In genomic region chr1:86714561-86715244, GRCh38 we compare ENCODE assay signal across 10 cellular contexts. TPM values are rescaled to one million over a fixed set of nuclear protein-coding genes. Genes with fewer than 3 reads are reported as not detected.
DNase-seq lines count a peak whose midpoint lies in the region; ATAC-seq, FAIRE-seq and TF ChIP-seq lines count a peak whose summit lies in the region.
"Had no signal": no experiment of that assay in that cellular context is flagged by ENCODE, and none has a peak within 500 bp of the region (broad histone marks: within the 10 kb centered on the region; RNA-seq: fewer than 3 reads in every experiment).

No MANE protein-coding gene starts in this region.

- H2BK20ac ChIP-seq in IMR-90 (ENCODE audit: low read depth, low read length): no peak overlapping the region

- H2BK5ac ChIP-seq in IMR-90 (ENCODE audit: low read depth, low read length, poor library complexity, severe bottlenecking): no peak overlapping the region

- 86% methylated on average over 1 of the region's 3 CpGs; no CpG with 5 or more reads in 1 of the 2 experiments for WGBS in IMR-90 (ENCODE audit: extremely low coverage in 2 of 2, insufficient read length in 1 of 2), 2 experiments

- CTCF ChIA-PET in IMR-90 (lab: Yijun Ruan, JAX): interaction anchor here (1.2 to 1.5 kb wide), 3 partner anchors 8 to 284 kb away, joined by 3 to 5 read pairs (median 4); no protein-coding TSS in a partner anchor

- peak; percentile 9; the same call in 1 of the 2 replicates for ATAC-seq in IMR-90 (ENCODE audit: low read depth)
- ATAC-seq in mucosa of descending colon: peak; percentile 59
- ATAC-seq in HG03442 (IDR thresholded peaks at IDR 0.05; ENCODE audit: unreplicated experiment): no peak
- ATAC-seq in HG02870 (IDR thresholded peaks at IDR 0.05; ENCODE audit: unreplicated experiment): no peak

- H2BK15ac ChIP-seq in IMR-90 (ENCODE audit: low read depth, low read length): no peak overlapping the region

- no peak for TF ChIP-seq POLR2A in IMR-90 (IDR thresholded peaks at IDR 0.05; ENCODE audit: low read depth, low read length)

- intact Hi-C loops in IMR-90 (cut with micrococcal nuclease) (no loop called here), mucosa of descending colon (cut with DNase I, micrococcal nuclease) (no loop called here)

- peak; percentile 21 for FAIRE-seq in D721Med (lab: Jason Lieb, UNC)
- no peak for FAIRE-seq in bronchial epithelial cell (lab: Jason Lieb, UNC)

- no TSS peak for BruUV-seq in IMR-90 (replicated peaks; lab: Mats Ljungman, UMichigan)

- no peak overlapping the region for H3K56ac ChIP-seq in IMR-90 (ENCODE audit: extremely low read depth, insufficient read depth, low read length)

- peaks cover 59% of the 10 kb centered on the region for H4K20me1 ChIP-seq in IMR-90 (ENCODE audit: insufficient read depth, low read length)

- no peak overlapping the region for H3K4me3 ChIP-seq in IMR-90 (ENCODE audit: insufficient read depth, low read depth, low read length)
- H3K4me3 ChIP-seq in bronchial epithelial cell (ENCODE audit: low read depth, low read length): peak overlapping the region; percentile 12
- no peak overlapping the region for H3K4me3 ChIP-seq in mucosa of descending colon
- H3K4me3 ChIP-seq: BLaER1 treated with 17β-estradiol and CSF1 and Interleukin-3, amounts not matched to agents 10 nM and 100 nM had no signal

- H4K5ac ChIP-seq in IMR-90 (ENCODE audit: low read depth, low read length): no peak overlapping the region

- no peak overlapping the region for H3K14ac ChIP-seq in IMR-90 (replicated peaks; ENCODE audit: low read depth, low read length)

- TF ChIP-seq CTCF in D721Med (IDR thresholded peaks at IDR 0.05; ENCODE audit: insufficient read depth, missing control alignments) (no peak), IMR-90 (conservative IDR thresholded peaks at IDR 0.05; ENCODE audit: low read depth, low read length) (no peak), bronchial epithelial cell (IDR thresholded peaks at IDR 0.05; ENCODE audit: insufficient read depth, low read length, severe bottlenecking) (no peak), mucosa of descending colon (IDR thresholded peaks at IDR 0.05) (no peak)

- DNase-seq in D721Med (ENCODE audit: insufficient read length, low spot score): no peak
- no peak for DNase-seq in IMR-90
- peak; percentile 91 for DNase-seq in bronchial epithelial cell (ENCODE audit: low read depth)
- DNase-seq in mucosa of descending colon: no peak
- no peak for DNase-seq in RPMI8226
- DNase-seq in cerebellar nuclear complex (lab: John Stamatoyannopoulos, UW): no peak
- DNase-seq: activated CD8-positive, alpha-beta memory T cell treated with anti-CD3 and anti-CD28 coated beads for 24 hours had no signal

- no peak overlapping the region for H3K4ac ChIP-seq in IMR-90 (ENCODE audit: low read depth, low read length)

- no peak overlapping the region for H2AK9ac ChIP-seq in IMR-90 (replicated peaks; ENCODE audit: low read depth, low read length, poor library complexity)

- POLR2A ChIA-PET in IMR-90 (lab: Charles Lee; ENCODE audit: unreplicated experiment): interaction anchor here (0.6 kb wide), 2 partner anchors 10 to 381 kb away, joined by 3 to 13 read pairs; partner anchors contain the start of gene SH3GLB1

- no peak overlapping the region for H3K27ac ChIP-seq in IMR-90 (ENCODE audit: insufficient read depth, low read length)
- H3K27ac ChIP-seq: BLaER1 treated with 17β-estradiol and CSF1 and Interleukin-3, amounts not matched to agents 10 nM and 100 nM had no signal

- no peak overlapping the region for H4K8ac ChIP-seq in IMR-90 (ENCODE audit: low read depth in 2 of 2, low read length in 2 of 2)

- H2BK120ac ChIP-seq in IMR-90 (ENCODE audit: low read depth, low read length): no peak overlapping the region

- H3K4me2 ChIP-seq in IMR-90 (ENCODE audit: low read depth, low read length): 0 out of 2 replicates have a peak overlapping the region, but pooled peaks have one; percentile 17

- no peak overlapping the region for H2AFZ ChIP-seq in IMR-90 (replicated peaks; ENCODE audit: low read length, poor library complexity)

- no peak overlapping the region for H3K18ac ChIP-seq in IMR-90 (ENCODE audit: low read depth, low read length)

- no peaks in the 10 kb centered on the region for H3K9me3 ChIP-seq in IMR-90 (ENCODE audit: control insufficient read depth, insufficient read depth, low read length)
- H3K9me3 ChIP-seq in mucosa of descending colon: no peaks in the 10 kb centered on the region
- H3K9me3 ChIP-seq: BLaER1 treated with 17β-estradiol and CSF1 and Interleukin-3, amounts not matched to agents 10 nM and 100 nM had no signal

- TF ChIP-seq RAD21 in IMR-90 (IDR thresholded peaks at IDR 0.05; ENCODE audit: low read length): no peak

- H3K27me3 ChIP-seq in IMR-90 (ENCODE audit: control insufficient read depth, insufficient read depth, low read length) (no peaks in the 10 kb centered on the region), bronchial epithelial cell (ENCODE audit: control insufficient read depth, insufficient read depth, low read length) (no peaks in the 10 kb centered on the region)
- H3K27me3 ChIP-seq: BLaER1 treated with 17β-estradiol and CSF1 and Interleukin-3, amounts not matched to agents 10 nM and 100 nM had no signal

- no peak overlapping the region for H3K9ac ChIP-seq in IMR-90 (ENCODE audit: low read depth, low read length)

- peaks cover 10% of the 10 kb centered on the region; the same call in 1 of the 2 replicates for H3K36me3 ChIP-seq in IMR-90 (ENCODE audit: control insufficient read depth, insufficient read depth, low read length)
- no peaks in the 10 kb centered on the region for H3K36me3 ChIP-seq in bronchial epithelial cell (ENCODE audit: control insufficient read depth, insufficient read depth, low read length)
- H3K36me3 ChIP-seq in mucosa of descending colon (ENCODE audit: low read depth): no peaks in the 10 kb centered on the region

- in situ Hi-C loops in IMR-90 (cut with MboI; ENCODE audit: low sequenced_read_pairs): loop anchor here (25.0 kb wide), 1 partner anchor 1002 kb away; the partner anchor contains the start of gene ZNHIT6

- no peak overlapping the region for H4K91ac ChIP-seq in IMR-90 (ENCODE audit: insufficient read depth, low read depth, low read length)

- peaks cover 0 to 37% of the 10 kb centered on the region in 2 experiments; a peak in 3 of 4 replicates for H3K79me1 ChIP-seq in IMR-90 (ENCODE audit: low read depth in 1 of 2, low read length in 2 of 2)

- H3K23ac ChIP-seq in IMR-90 (ENCODE audit: low read depth, low read length): no peak overlapping the region

- no peak overlapping the region for H2AK5ac ChIP-seq in IMR-90 (ENCODE audit: low read depth, low read length)

- dilution Hi-C loops in IMR-90 (cut with HindIII; ENCODE audit: low sequenced_read_pairs, unreplicated experiment): no loop called here

- no peaks in the 10 kb centered on the region for H3K9me1 ChIP-seq in IMR-90 (ENCODE audit: insufficient read depth, low read length)

- peaks cover 8% of the 10 kb centered on the region for H3K4me1 ChIP-seq in IMR-90 (ENCODE audit: control insufficient read depth, insufficient read depth, low read length)
- peaks cover 18% of the 10 kb centered on the region for H3K4me1 ChIP-seq in mucosa of descending colon (ENCODE audit: low read depth)

TF ChIP-seq in IMR-90, 13 proteins besides CTCF, POLR2A, EP300 and RAD21:
- TF ChIP-seq FOS (IDR thresholded peaks at IDR 0.05; ENCODE audit: low read depth, low read length) (no peak), MAFK (IDR thresholded peaks at IDR 0.05; ENCODE audit: low read depth, low read length) (no peak), NFE2L2 (IDR thresholded peaks at IDR 0.05; ENCODE audit: low read depth, low read length) (no peak), MXI1 (IDR thresholded peaks at IDR 0.05; ENCODE audit: borderline replicate concordance, low read depth, low read length) (no peak), SMC3 (IDR thresholded peaks at IDR 0.05; ENCODE audit: low read depth, low read length) (no peak), BHLHE40 (IDR thresholded peaks at IDR 0.05; ENCODE audit: low read depth, low read length) (no peak), CEBPB (IDR thresholded peaks at IDR 0.05; ENCODE audit: low read depth, low read length) (no peak)
- TF ChIP-seq, protein P1, sequence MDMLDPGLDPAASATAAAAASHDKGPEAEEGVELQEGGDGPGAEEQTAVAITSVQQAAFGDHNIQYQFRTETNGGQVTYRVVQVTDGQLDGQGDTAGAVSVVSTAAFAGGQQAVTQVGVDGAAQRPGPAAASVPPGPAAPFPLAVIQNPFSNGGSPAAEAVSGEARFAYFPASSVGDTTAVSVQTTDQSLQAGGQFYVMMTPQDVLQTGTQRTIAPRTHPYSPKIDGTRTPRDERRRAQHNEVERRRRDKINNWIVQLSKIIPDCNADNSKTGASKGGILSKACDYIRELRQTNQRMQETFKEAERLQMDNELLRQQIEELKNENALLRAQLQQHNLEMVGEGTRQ (IDR thresholded peaks at IDR 0.05; ENCODE audit: low read depth, low read length): no peak

RNA-seq across cellular contexts. Expression of gene SH3GLB1, which starts 10.3 kb away (rescaled TPM):
- total RNA-seq in IMR-90 (2012; rRNA removed) (22.2 and 30.3 TPM in 2 replicates), bronchial epithelial cell (21.3 and 31.2 TPM in 2 replicates), mucosa of descending colon (100 to 1,000 TPM; 109 to 114 (median 110) TPM)
- 25.1 and 36.5 TPM in 2 replicates for polyA plus RNA-seq in IMR-90 (2012; rRNA removed)
- polyA plus RNA-seq in IMR-90 (2012; cell fraction: cytosol; rRNA removed): 5.0 and 6.2 TPM in 2 replicates
- polyA plus RNA-seq in IMR-90 (2012; cell fraction: nucleus; rRNA removed; ENCODE audit: low replicate concordance): 3.9 and 33.3 TPM in 2 replicates

Comparison
In these comparisons a context has a peak if more than half of its experiments do, and no peak if none do; other contexts are left out.
1. ATAC-seq: peak in IMR-90 (single experiment) and mucosa of descending colon (single experiment); none in HG03442 (single experiment) and HG02870 (single experiment).